16 cellular contexts compared by ENCODE assay signal in genomic region chr2:41779873-41780272, GRCh38.
"Had no signal": no experiment of that assay in that cellular context is flagged by ENCODE, and none has a peak within 500 bp of the region (broad histone marks: within the 10 kb centered on the region; RNA-seq: fewer than 3 reads in every experiment).

No MANE protein-coding gene starts in this region.

- H3K4me3 ChIP-seq: body of pancreas, gastroesophageal sphincter, transverse colon had no signal

- H3K9me3 ChIP-seq: body of pancreas, gastroesophageal sphincter, transverse colon had no signal

- FAIRE-seq: keratinocyte had no signal

- ATAC-seq: activated CD4-positive, CD25-positive, alpha-beta regulatory T cell treated with anti-CD3 and anti-CD28 coated beads, Interleukin-2, amount 50 U/mL, for 24 hours; body of pancreas; effector memory CD8-positive, alpha-beta T cell; gastroesophageal sphincter; left ventricle myocardium superior had no signal

- H3K36me3 ChIP-seq: gastroesophageal sphincter, transverse colon had no signal

- H3K27me3 ChIP-seq: body of pancreas, gastroesophageal sphincter, transverse colon had no signal

- H3K27ac ChIP-seq: body of pancreas, epithelial cell of prostate, gastroesophageal sphincter, transverse colon had no signal

- DNase-seq: activated CD4-positive, alpha-beta T cell treated with anti-CD3 and anti-CD28 coated beads, Interleukin-2, amount 50 U/mL, for 4 hours; activated effector memory CD4-positive, alpha-beta T cell treated with Interleukin-2 at 50 U/mL for 16 hours; activated T-cell treated with anti-CD3 and anti-CD28 coated beads, Interleukin-2, amount 50 U/mL, for 24 hours; amniotic stem cell; body of pancreas; effector memory CD8-positive, alpha-beta T cell; left ventricle myocardium superior; mesendoderm; posterior cingulate gyrus; stimulated activated naive CD4-positive, alpha-beta T cell; substantia nigra; transverse colon had no signal

- H3K4me1 ChIP-seq: body of pancreas, gastroesophageal sphincter, transverse colon had no signal
